In genomic region chr16:3880623-3881498, GRCh38 we compare ENCODE assay signal across 8 cellular contexts. TPM values are rescaled to one million over a fixed set of nuclear protein-coding genes. Genes with fewer than 3 reads are reported as not detected.
DNase-seq lines count a peak whose midpoint lies in the region; ATAC-seq and TF ChIP-seq lines count a peak whose summit lies in the region.

Gene CREBBP, minus strand, starts transcription at chr16:3880713. Its CDS starts 797 bp downstream, at chr16:3879916.

- ATAC-seq in GM21717 (IDR thresholded peaks at IDR 0.05; ENCODE audit: unreplicated experiment): peak; percentile 76

- TF ChIP-seq CTCF in KMS-11 (conservative IDR thresholded peaks at IDR 0.05; ENCODE audit: low read depth, low read length) (no peak), Peyer's patch (IDR thresholded peaks at IDR 0.05) (peak in 1 of 6 experiments; percentile 3), esophagus squamous epithelium (IDR thresholded peaks at IDR 0.05) (peak in 1 of 6 experiments; percentile 6)

- H3K4me3 ChIP-seq in KMS-11 (IDR thresholded peaks at IDR 0.05; ENCODE audit: insufficient read depth, low read depth, low read length): peak within 1 kb of the TSS; percentile 42
- peak within 1 kb of the TSS; percentile 87 to 95 (median 92) for H3K4me3 ChIP-seq in Peyer's patch
- peak within 1 kb of the TSS; percentile 94 to 98 (median 94) for H3K4me3 ChIP-seq in esophagus squamous epithelium

- peak within 1 kb of the TSS; percentile 90 for H3K4me2 ChIP-seq in KMS-11

- H3K4me1 ChIP-seq in KMS-11 (ENCODE audit: low read depth, poor library complexity, severe bottlenecking): peaks cover 17% of the 10 kb centered on the region
- H3K4me1 ChIP-seq in Peyer's patch: peaks cover 0 to 27% (median 14%) of the 10 kb centered on the region in 4 donors
- peaks cover 8 to 44% (median 25%) of the 10 kb centered on the region in 3 donors for H3K4me1 ChIP-seq in esophagus squamous epithelium

- intact Hi-C loops in esophagus squamous epithelium (cut with DNase I): no loop called here

- H3K9ac ChIP-seq in KMS-11: peak within 1 kb of the TSS; percentile 71; the same call in 1 of the 2 replicates

- H3K79me2 ChIP-seq in KMS-11 (ENCODE audit: insufficient read depth, low read depth): peaks cover 39% of the 10 kb centered on the region

- WGBS in esophagus squamous epithelium, 2 donors: 6% methylated on average over 18 of the region's 96 CpGs; no CpG with 5 or more reads in 1 of the 2 donors

- H3K9me3 ChIP-seq in Peyer's patch: no peaks in the 10 kb centered on the region
- H3K9me3 ChIP-seq in esophagus squamous epithelium: no peaks in the 10 kb centered on the region

- H3K27me3 ChIP-seq in KMS-11 (ENCODE audit: insufficient read depth, low read depth) (no peaks in the 10 kb centered on the region), Peyer's patch (no peaks in the 10 kb centered on the region), esophagus squamous epithelium (no peaks in the 10 kb centered on the region)

- peaks cover 32% of the 10 kb centered on the region for H4K20me1 ChIP-seq in KMS-11 (ENCODE audit: insufficient read depth)

- 0 out of 2 replicates have a peak within 1 kb of the TSS, but pooled peaks have one; percentile 14 for H3K27ac ChIP-seq in KMS-11
- peak within 1 kb of the TSS; percentile 84 to 98 (median 85) for H3K27ac ChIP-seq in Peyer's patch
- H3K27ac ChIP-seq in esophagus squamous epithelium: peak within 1 kb of the TSS; percentile 87 to 99 (median 97)

- TF ChIP-seq POLR2A in Peyer's patch (IDR thresholded peaks at IDR 0.05): peak; percentile 42 to 44
- TF ChIP-seq POLR2A in esophagus squamous epithelium (IDR thresholded peaks at IDR 0.05): peak in 2 of 4 donors; percentile 68 to 71

- H3K36me3 ChIP-seq in KMS-11 (ENCODE audit: insufficient read depth): no peaks in the 10 kb centered on the region
- H3K36me3 ChIP-seq in Peyer's patch: no peaks in the 10 kb centered on the region
- no peaks in the 10 kb centered on the region for H3K36me3 ChIP-seq in esophagus squamous epithelium

- peak; percentile 71 for DNase-seq in DMS153 (lab: John Stamatoyannopoulos, UW)
- DNase-seq in Peyer's patch: peak; percentile 91 to 95 (median 93)
- DNase-seq in activated T-cell treated with anti-CD3 and anti-CD28 coated beads, Interleukin-2, amount 50 U/mL, for 48 hours: peak; percentile 88 to 91
- DNase-seq in esophagus squamous epithelium (lab: John Stamatoyannopoulos, UW): peak; percentile 56
- peak; percentile 87 for DNase-seq in myocyte (ENCODE audit: low read depth)
- peak; percentile 58 to 83 for DNase-seq in stimulated activated CD8-positive, alpha-beta memory T cell treated with anti-CD3 and anti-CD28 coated beads, Interleukin-7, amount 100 ng/mL, for 4 hours (ENCODE audit: low read depth in 2 of 2)

- peak within 1 kb of the TSS; percentile 84 for H2AFZ ChIP-seq in KMS-11 (ENCODE audit: low read depth)

RNA-seq across cellular contexts. Expression of gene CREBBP, which starts in this region (rescaled TPM):
- total RNA-seq in Peyer's patch (100 to 1,000 TPM in 3 of 4 donors, 10 to 100 TPM in 1; 84.2 to 238 (median 140) TPM), esophagus squamous epithelium (10 to 100 TPM; 14.5 to 53.6 (median 37.5) TPM), myocyte (15.9 and 16.8 TPM in 2 replicates)
- polyA plus RNA-seq in myocyte (2012): 17.7 TPM

Comparison
In these comparisons a context has a peak if more than half of its experiments do, and no peak if none do; other contexts are left out.
1. Peak in every context shown above with its lines: DNase-seq, ATAC-seq, H3K4me3 ChIP-seq and H3K27ac ChIP-seq.
2. H3K27ac ChIP-seq: peak in every context shown above with its lines; median percentile 97 in esophagus squamous epithelium; 85 in Peyer's patch; 14 in KMS-11.
3. H3K4me3 ChIP-seq: peak in every context shown above with its lines; median percentile 94 in esophagus squamous epithelium; 92 in Peyer's patch; 42 in KMS-11.